ENCODE assay signal across 19 cellular contexts in genomic region chr5:74552101-74552500, GRCh38.
"Had no signal": no experiment of that assay in that cellular context is flagged by ENCODE, and none has a peak within 500 bp of the region (broad histone marks: within the 10 kb centered on the region; RNA-seq: fewer than 3 reads in every experiment).

No MANE protein-coding gene starts in this region.

- H3K36me3 Mint-ChIP-seq: activated naive CD8-positive, alpha-beta T cell treated with anti-CD3 and anti-CD28 coated beads for 36 hours; naive thymus-derived CD8-positive, alpha-beta T cell had no signal

- H3K9me3 ChIP-seq: breast epithelium, gastroesophageal sphincter, heart right ventricle, pancreas, spleen, upper lobe of left lung had no signal

- H3K27ac Mint-ChIP-seq: activated CD4-positive, alpha-beta T cell treated with anti-CD3 and anti-CD28 coated beads, Interleukin-2, amount 10 ng/mL, durations not matched to agents 24 days and 14 days; activated CD8-positive, alpha-beta T cell treated with anti-CD3 and anti-CD28 coated beads, Interleukin-2, amount 10 ng/mL, durations not matched to agents 7 days and 5 days; activated naive CD8-positive, alpha-beta T cell treated with anti-CD3 and anti-CD28 coated beads for 36 hours; dendritic cell treated with granulocyte-macrophage colony-stimulating factor and Interleukin-4, amounts not matched to agents 40 ng/mL and 50 ng/mL, for 4 days; effector memory CD8-positive, alpha-beta T cell; naive thymus-derived CD8-positive, alpha-beta T cell; stimulated activated naive CD8-positive, alpha-beta T cell treated with anti-CD3 and anti-CD28 coated beads, Interleukin-15, amount 100 ng/mL, for 72 hours had no signal

- H3K4me1 ChIP-seq: breast epithelium, gastroesophageal sphincter, heart right ventricle, pancreas, spleen, upper lobe of left lung had no signal

- H3K4me3 Mint-ChIP-seq: activated CD4-positive, alpha-beta T cell treated with anti-CD3 and anti-CD28 coated beads, Interleukin-2, amount 10 ng/mL, durations not matched to agents 24 days and 14 days; activated CD8-positive, alpha-beta T cell treated with anti-CD3 and anti-CD28 coated beads, Interleukin-2, amount 10 ng/mL, durations not matched to agents 7 days and 5 days; activated naive CD8-positive, alpha-beta T cell treated with anti-CD3 and anti-CD28 coated beads for 36 hours; dendritic cell treated with granulocyte-macrophage colony-stimulating factor and Interleukin-4, amounts not matched to agents 40 ng/mL and 50 ng/mL, for 4 days; effector memory CD8-positive, alpha-beta T cell; naive thymus-derived CD8-positive, alpha-beta T cell; stimulated activated naive CD8-positive, alpha-beta T cell treated with anti-CD3 and anti-CD28 coated beads, Interleukin-15, amount 100 ng/mL, for 72 hours had no signal

- H3K4me1 Mint-ChIP-seq: activated CD4-positive, alpha-beta T cell treated with anti-CD3 and anti-CD28 coated beads, Interleukin-2, amount 10 ng/mL, durations not matched to agents 24 days and 14 days; activated naive CD8-positive, alpha-beta T cell treated with anti-CD3 and anti-CD28 coated beads for 36 hours; naive thymus-derived CD8-positive, alpha-beta T cell; stimulated activated naive CD8-positive, alpha-beta T cell treated with anti-CD3 and anti-CD28 coated beads, Interleukin-15, amount 100 ng/mL, for 72 hours had no signal

- H3K27me3 ChIP-seq: breast epithelium, gastroesophageal sphincter, pancreas, upper lobe of left lung had no signal

- H3K9me3 Mint-ChIP-seq: activated CD4-positive, alpha-beta T cell treated with anti-CD3 and anti-CD28 coated beads, Interleukin-2, amount 10 ng/mL, durations not matched to agents 24 days and 14 days; dendritic cell treated with granulocyte-macrophage colony-stimulating factor and Interleukin-4, amounts not matched to agents 40 ng/mL and 50 ng/mL, for 4 days; effector memory CD8-positive, alpha-beta T cell had no signal

- H3K4me3 ChIP-seq: breast epithelium, gastroesophageal sphincter, heart right ventricle, pancreas, spleen, upper lobe of left lung had no signal

- H3K27ac ChIP-seq: breast epithelium, epithelial cell of prostate, gastroesophageal sphincter, heart right ventricle, pancreas, spleen, upper lobe of left lung had no signal

- DNase-seq: activated CD4-positive, alpha-beta T cell treated with anti-CD3 and anti-CD28 coated beads, Interleukin-2, amount 10 ng/mL, durations not matched to agents 24 days and 14 days; activated CD4-positive, CD25-positive, alpha-beta regulatory T cell; activated CD8-positive, alpha-beta memory T cell treated with anti-CD3 and anti-CD28 coated beads, Interleukin-2, amount 50 U/mL, for 4 hours; activated CD8-positive, alpha-beta T cell treated with anti-CD3 and anti-CD28 coated beads, Interleukin-2, amount 10 ng/mL, durations not matched to agents 7 days and 5 days; activated gamma-delta T cell treated with Interleukin-2 at 50 U/mL for 16 hours; activated naive CD8-positive, alpha-beta T cell treated with anti-CD3 and anti-CD28 coated beads for 36 hours; activated T-cell treated with anti-CD3 and anti-CD28 coated beads, Interleukin-2, amount 50 U/mL, for 48 hours; cerebellar nuclear complex; effector memory CD8-positive, alpha-beta T cell; heart right ventricle; naive thymus-derived CD8-positive, alpha-beta T cell; pancreas; spleen; stimulated activated naive CD8-positive, alpha-beta T cell treated with anti-CD3 and anti-CD28 coated beads, Interleukin-15, amount 100 ng/mL, for 72 hours; upper lobe of left lung had no signal

- H3K36me3 ChIP-seq: breast epithelium, gastroesophageal sphincter, heart right ventricle, pancreas, spleen, upper lobe of left lung had no signal
